8 cellular contexts compared by ENCODE assay signal in the genomic region with DNA sequence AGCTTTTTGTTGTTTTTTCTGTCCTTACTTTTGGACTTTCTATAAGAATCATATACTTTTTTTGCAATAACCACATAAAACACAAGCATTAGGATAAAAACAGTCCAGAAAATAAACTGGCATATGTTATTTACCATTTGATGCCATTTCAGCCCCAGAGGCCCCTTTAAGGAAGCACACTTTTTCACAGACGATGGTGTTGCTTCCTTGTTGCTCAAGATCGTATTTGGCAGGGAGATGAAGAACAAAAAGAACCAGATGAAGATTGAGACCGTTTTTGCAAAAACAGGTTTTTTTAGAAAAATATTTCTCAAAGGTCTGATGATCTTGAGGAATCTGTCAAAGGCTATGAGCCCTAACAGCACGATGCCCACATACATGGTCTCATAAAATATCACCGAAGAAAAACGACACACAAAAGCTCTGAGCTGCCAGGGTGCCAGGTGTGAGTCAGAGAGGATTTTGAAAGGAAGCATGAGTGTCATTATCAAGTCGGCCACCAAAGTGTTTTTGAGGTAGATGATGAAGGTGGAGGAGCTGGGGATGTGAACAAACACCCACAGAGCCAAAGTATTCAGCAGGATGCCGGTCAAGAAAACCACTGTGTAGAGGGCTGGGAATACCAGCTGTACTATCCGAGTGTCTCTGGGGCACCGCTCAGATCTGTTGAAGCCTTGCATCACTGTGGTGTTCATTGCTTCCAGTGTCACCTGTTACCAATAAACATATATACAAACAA. TPM values are rescaled to one million over a fixed set of nuclear protein-coding genes. Genes with fewer than 3 reads are reported as not detected.
A peak's percentile ranks its signal among the peaks of the same experiment; 100 is the strongest.
DNase-seq lines count a peak whose midpoint lies in the region; ATAC-seq, FAIRE-seq and TF ChIP-seq lines count a peak whose summit lies in the region.

No MANE protein-coding gene starts in this region.

- H3K27me3 Mint-ChIP-seq in HFFc6 (ENCODE audit: insufficient read depth) (no peaks in the 10 kb centered on the region), immature natural killer cell (ENCODE audit: low read depth in 3 of 3) (peaks cover 2 to 5% (median 2%) of the 10 kb centered on the region in 3 donors)
- H3K27me3 Mint-ChIP-seq in activated T-helper 1 cell treated with anti-CD3 and anti-CD28 coated beads, Interleukin-12 subunit alpha, Interleukin-12 subunit beta, Interleukin-2, Interleukin-4 antibody, amounts not matched to agents 30 ng/mL and 10 ng/mL and 1 ng/mL, durations not matched to agents 14 hours and 24 hours and 36 hours (ENCODE audit: insufficient read depth): peaks cover 12% of the 10 kb centered on the region

- peak overlapping the region; percentile 35 to 44; a peak in 5 of 6 replicates for H3K27ac ChIP-seq in A549

- no peak for TF ChIP-seq POLR2A in A549 (IDR thresholded peaks at IDR 0.05; ENCODE audit: low read length)

- TF ChIP-seq CTCF in A549 (IDR thresholded peaks at IDR 0.05) (no peak), HFFc6 (IDR thresholded peaks at IDR 0.05) (no peak), GM10248 (IDR thresholded peaks at IDR 0.05; ENCODE audit: control extremely low read depth, extremely low read depth, low read depth, missing control alignments) (no peak)

- H3K27ac Mint-ChIP-seq in HFFc6 (no peak overlapping the region), immature natural killer cell (peak overlapping the region; percentile 64 to 79 (median 74))
- no peak overlapping the region for H3K27ac Mint-ChIP-seq in activated T-helper 1 cell treated with anti-CD3 and anti-CD28 coated beads, Interleukin-12 subunit alpha, Interleukin-12 subunit beta, Interleukin-2, Interleukin-4 antibody, amounts not matched to agents 30 ng/mL and 10 ng/mL and 1 ng/mL, durations not matched to agents 14 hours and 24 hours and 36 hours

- peak; percentile 66 to 69; a peak in 5 of 6 replicates for ATAC-seq in A549
- ATAC-seq in HG02852 (IDR thresholded peaks at IDR 0.05; ENCODE audit: unreplicated experiment): no peak
- no peak for ATAC-seq in HG03196 (IDR thresholded peaks at IDR 0.05; ENCODE audit: unreplicated experiment)

- no peak for TF ChIP-seq EP300 in A549 (IDR thresholded peaks at IDR 0.05)

- FAIRE-seq in A549 (lab: Jason Lieb, UNC): no peak

- H3K4me1 Mint-ChIP-seq in HFFc6 (ENCODE audit: low read depth) (peaks cover 8% of the 10 kb centered on the region), immature natural killer cell (peaks cover 19 to 34% of the 10 kb centered on the region in 2 donors)
- H3K4me1 Mint-ChIP-seq in activated T-helper 1 cell treated with anti-CD3 and anti-CD28 coated beads, Interleukin-12 subunit alpha, Interleukin-12 subunit beta, Interleukin-2, Interleukin-4 antibody, amounts not matched to agents 30 ng/mL and 10 ng/mL and 1 ng/mL, durations not matched to agents 14 hours and 24 hours and 36 hours (ENCODE audit: low read depth): peaks cover 8% of the 10 kb centered on the region

- intact Hi-C loops in activated T-helper 1 cell treated with anti-CD3 and anti-CD28 coated beads, Interleukin-12 subunit alpha, Interleukin-12 subunit beta, Interleukin-2, Interleukin-4 antibody, amounts not matched to agents 30 ng/mL and 10 ng/mL and 1 ng/mL, durations not matched to agents 14 hours and 24 hours and 36 hours (cut with micrococcal nuclease): no loop called here

- H3K9me3 Mint-ChIP-seq in HFFc6: no peaks in the 10 kb centered on the region
- no peaks in the 10 kb centered on the region for H3K9me3 Mint-ChIP-seq in activated T-helper 1 cell treated with anti-CD3 and anti-CD28 coated beads, Interleukin-12 subunit alpha, Interleukin-12 subunit beta, Interleukin-2, Interleukin-4 antibody, amounts not matched to agents 30 ng/mL and 10 ng/mL and 1 ng/mL, durations not matched to agents 14 hours and 24 hours and 36 hours
- H3K9me3 Mint-ChIP-seq in immature natural killer cell: no peaks in the 10 kb centered on the region

- peaks cover 13% of the 10 kb centered on the region; the same call in 2 of the 3 replicates for H3K4me1 ChIP-seq in A549

- DNase-seq in A549 (ENCODE audit: low read depth in 1 of 2, low spot score in 1 of 2): peak in 1 of 2 experiments; percentile 7
- no peak for DNase-seq in HFFc6
- no peak for DNase-seq in activated T-helper 1 cell treated with anti-CD3 and anti-CD28 coated beads, Interleukin-12 subunit alpha, Interleukin-12 subunit beta, Interleukin-2, Interleukin-4 antibody, amounts not matched to agents 30 ng/mL and 10 ng/mL and 1 ng/mL, durations not matched to agents 14 hours and 24 hours and 36 hours (ENCODE audit: low spot score)
- DNase-seq in immature natural killer cell: peak; percentile 68 to 73 (median 69)
- DNase-seq in NCI-H1436 (lab: John Stamatoyannopoulos, UW): no peak
- DNase-seq in GM10248 (ENCODE audit: extremely low spot score): no peak

- peak overlapping the region; percentile 70 for H3K4me2 ChIP-seq in A549

- no peaks in the 10 kb centered on the region for H3K9me3 ChIP-seq in A549

- H3K36me3 Mint-ChIP-seq in HFFc6 (ENCODE audit: low read depth) (no peaks in the 10 kb centered on the region), immature natural killer cell (no peaks in the 10 kb centered on the region)
- H3K36me3 Mint-ChIP-seq in activated T-helper 1 cell treated with anti-CD3 and anti-CD28 coated beads, Interleukin-12 subunit alpha, Interleukin-12 subunit beta, Interleukin-2, Interleukin-4 antibody, amounts not matched to agents 30 ng/mL and 10 ng/mL and 1 ng/mL, durations not matched to agents 14 hours and 24 hours and 36 hours (ENCODE audit: low read depth): no peaks in the 10 kb centered on the region

- H3K4me3 Mint-ChIP-seq in HFFc6 (peak overlapping the region; percentile 29; the same call in 1 of the 2 replicates), immature natural killer cell (peak overlapping the region; percentile 36 to 80 (median 64))
- H3K4me3 Mint-ChIP-seq in activated T-helper 1 cell treated with anti-CD3 and anti-CD28 coated beads, Interleukin-12 subunit alpha, Interleukin-12 subunit beta, Interleukin-2, Interleukin-4 antibody, amounts not matched to agents 30 ng/mL and 10 ng/mL and 1 ng/mL, durations not matched to agents 14 hours and 24 hours and 36 hours: peak overlapping the region; percentile 8

- WGBS in A549 (ENCODE audit: missing lambda C conversion rate): 36% methylated on average over 10 of the region's 10 CpGs

- CTCF ChIA-PET in A549 (lab: Yijun Ruan, JAX) (interaction anchor here (0.7 to 5.4 kb wide), 18 partner anchors 12 to 591 kb away, joined by 3 to 47 read pairs (median 4); partner anchors contain the start of gene GPR87), GM10248 (lab: Yijun Ruan, JAX) (interaction anchor here (0.7 to 2.5 kb wide), 17 partner anchors 9 to 1074 kb away, joined by 3 to 19 read pairs (median 3); partner anchors contain the start of gene GPR87)

- no peak for TF ChIP-seq RAD21 in A549 (conservative IDR thresholded peaks at IDR 0.05 in 1 of 2, IDR thresholded peaks at IDR 0.05 in 1 of 2)

- H3K4me3 ChIP-seq in A549: peak overlapping the region; percentile 27; the same call in 2 of the 3 replicates

- POLR2A ChIA-PET in A549 (lab: Yijun Ruan, JAX) (interaction anchor here (0.6 to 1.5 kb wide), 3 partner anchors 12 to 172 kb away, joined by 3 to 11 read pairs (median 3); partner anchors contain the start of gene GPR87), GM10248 (lab: Yijun Ruan, JAX) (no interaction called here)

RNA-seq across cellular contexts. Expression of gene P2RY13, which starts 0.9 kb away (rescaled TPM):
- polyA plus RNA-seq in A549 (2011; rRNA removed): not detected in 2 replicates
- not detected in 2 replicates for polyA plus RNA-seq in A549 (2012; cell fraction: cytosol; rRNA removed)
- not detected in 2 replicates for polyA plus RNA-seq in A549 (2012; cell fraction: nucleus; rRNA removed)
- polyA plus RNA-seq in A549 (2017; fragmentation: RNase III; extraction: RNeasy Plus Mini Kit Qiagen cat#74134 plus additional on column Dnase treatment): not detected in 3 replicates
- not detected in 2 replicates for polyA minus RNA-seq in A549 (2011; rRNA and poly(A)+ RNA removed)
- total RNA-seq in HFFc6 (2021; fragmentation: NEBNext Ultra II Directional; extraction: Animal tissue kit (Norgen Biotek cat#: 25700)): not detected
- total RNA-seq in activated T-helper 1 cell treated with anti-CD3 and anti-CD28 coated beads, Interleukin-12 subunit alpha, Interleukin-12 subunit beta, Interleukin-2, Interleukin-4 antibody, amounts not matched to agents 30 ng/mL and 10 ng/mL and 1 ng/mL, durations not matched to agents 14 hours and 24 hours and 36 hours: not detected in 2 replicates
- under 1 TPM in 2 of 3 donors, not detected in 1; 0.18 to 0.50 TPM for polyA plus RNA-seq in immature natural killer cell

RNA-seq across cellular contexts. Expression of gene GPR87, which starts 11.8 kb away (rescaled TPM):
- polyA plus RNA-seq in A549 (2011; rRNA removed) (0.52 and 0.56 TPM in 2 replicates), A549 (2017; fragmentation: RNase III; extraction: RNeasy Plus Mini Kit Qiagen cat#74134 plus additional on column Dnase treatment) (0.41 to 0.66 TPM (median 0.41 TPM) in 3 replicates), immature natural killer cell (not detected)
- polyA plus RNA-seq in A549 (2012; cell fraction: cytosol; rRNA removed): 0.11 and 0.12 TPM in 2 replicates
- 0.11 and 0.16 TPM in 2 replicates for polyA plus RNA-seq in A549 (2012; cell fraction: nucleus; rRNA removed)
- 0.17 TPM in 1 of 2 replicates, not detected in the other for polyA minus RNA-seq in A549 (2011; rRNA and poly(A)+ RNA removed)
- not detected for total RNA-seq in HFFc6 (2021; fragmentation: NEBNext Ultra II Directional; extraction: Animal tissue kit (Norgen Biotek cat#: 25700))
- 0.62 and 0.93 TPM in 2 replicates for total RNA-seq in activated T-helper 1 cell treated with anti-CD3 and anti-CD28 coated beads, Interleukin-12 subunit alpha, Interleukin-12 subunit beta, Interleukin-2, Interleukin-4 antibody, amounts not matched to agents 30 ng/mL and 10 ng/mL and 1 ng/mL, durations not matched to agents 14 hours and 24 hours and 36 hours

RNA-seq across cellular contexts. Expression of gene P2RY14, which starts 50.1 kb away (rescaled TPM):
- polyA plus RNA-seq in A549 (2011; rRNA removed) (not detected in 2 replicates), A549 (2017; fragmentation: RNase III; extraction: RNeasy Plus Mini Kit Qiagen cat#74134 plus additional on column Dnase treatment) (not detected in 3 replicates), immature natural killer cell (1 to 10 TPM; 1.2 to 2.8 (median 1.5) TPM)
- polyA plus RNA-seq in A549 (2012; cell fraction: cytosol; rRNA removed): not detected in 2 replicates
- not detected in 2 replicates for polyA plus RNA-seq in A549 (2012; cell fraction: nucleus; rRNA removed)
- polyA minus RNA-seq in A549 (2011; rRNA and poly(A)+ RNA removed): not detected in 2 replicates
- not detected for total RNA-seq in HFFc6 (2021; fragmentation: NEBNext Ultra II Directional; extraction: Animal tissue kit (Norgen Biotek cat#: 25700))
- 7.7 and 9.4 TPM in 2 replicates for total RNA-seq in activated T-helper 1 cell treated with anti-CD3 and anti-CD28 coated beads, Interleukin-12 subunit alpha, Interleukin-12 subunit beta, Interleukin-2, Interleukin-4 antibody, amounts not matched to agents 30 ng/mL and 10 ng/mL and 1 ng/mL, durations not matched to agents 14 hours and 24 hours and 36 hours

RNA-seq across cellular contexts. Expression of gene P2RY12, which starts 56.1 kb away (rescaled TPM):
- polyA plus RNA-seq in A549 (2011; rRNA removed) (not detected in 2 replicates), A549 (2017; fragmentation: RNase III; extraction: RNeasy Plus Mini Kit Qiagen cat#74134 plus additional on column Dnase treatment) (not detected in 3 replicates), immature natural killer cell (under 1 TPM in 2 of 3 donors, not detected in 1; 0.17 to 0.32 TPM)
- not detected in 2 replicates for polyA plus RNA-seq in A549 (2012; cell fraction: cytosol; rRNA removed)
- not detected in 2 replicates for polyA plus RNA-seq in A549 (2012; cell fraction: nucleus; rRNA removed)
- not detected in 2 replicates for polyA minus RNA-seq in A549 (2011; rRNA and poly(A)+ RNA removed)
- not detected for total RNA-seq in HFFc6 (2021; fragmentation: NEBNext Ultra II Directional; extraction: Animal tissue kit (Norgen Biotek cat#: 25700))
- total RNA-seq in activated T-helper 1 cell treated with anti-CD3 and anti-CD28 coated beads, Interleukin-12 subunit alpha, Interleukin-12 subunit beta, Interleukin-2, Interleukin-4 antibody, amounts not matched to agents 30 ng/mL and 10 ng/mL and 1 ng/mL, durations not matched to agents 14 hours and 24 hours and 36 hours: not detected in 2 replicates

Comparison
In these comparisons a context has a peak if more than half of its experiments do, and no peak if none do; other contexts are left out.
1. ATAC-seq: peak in A549 (2 of 2); none in HG02852 (single experiment) and HG03196 (single experiment).
2. DNase-seq: peak in immature natural killer cell (3 of 3); none in HFFc6 (single experiment), activated T-helper 1 cell treated with anti-CD3 and anti-CD28 coated beads, Interleukin-12 subunit alpha, Interleukin-12 subunit beta, Interleukin-2, Interleukin-4 antibody, amounts not matched to agents 30 ng/mL and 10 ng/mL and 1 ng/mL, durations not matched to agents 14 hours and 24 hours and 36 hours (single experiment), NCI-H1436 (single experiment) and GM10248 (single experiment).
3. H3K27ac Mint-ChIP-seq: peak in immature natural killer cell (6 of 6); none in HFFc6 (single experiment) and activated T-helper 1 cell treated with anti-CD3 and anti-CD28 coated beads, Interleukin-12 subunit alpha, Interleukin-12 subunit beta, Interleukin-2, Interleukin-4 antibody, amounts not matched to agents 30 ng/mL and 10 ng/mL and 1 ng/mL, durations not matched to agents 14 hours and 24 hours and 36 hours (single experiment).
4. H3K4me3 Mint-ChIP-seq: peak in every context shown above with its lines; median percentile 64 in immature natural killer cell; 29 in HFFc6; 8 in activated T-helper 1 cell treated with anti-CD3 and anti-CD28 coated beads, Interleukin-12 subunit alpha, Interleukin-12 subunit beta, Interleukin-2, Interleukin-4 antibody, amounts not matched to agents 30 ng/mL and 10 ng/mL and 1 ng/mL, durations not matched to agents 14 hours and 24 hours and 36 hours.